Comparison of ENCODE assay signal across 8 cellular contexts in genomic region chr6:32609731-32610640, GRCh38. TPM values are rescaled to one million over a fixed set of nuclear protein-coding genes. Genes with fewer than 3 reads are reported as not detected.
DNase-seq lines count a peak whose midpoint lies in the region; ATAC-seq and TF ChIP-seq lines count a peak whose summit lies in the region.

No MANE protein-coding gene starts in this region.

- no peaks in the 10 kb centered on the region for H3K36me3 Mint-ChIP-seq in activated naive CD8-positive, alpha-beta T cell treated with anti-CD3 and anti-CD28 coated beads, Interleukin-2, amount 50 U/mL, for 24 hours (ENCODE audit: low read depth)

- H3K79me2 ChIP-seq in DND-41 (ENCODE audit: insufficient read depth, low read length) = no peaks in the 10 kb centered on the region

- H2AFZ ChIP-seq in DND-41 (ENCODE audit: low read depth, low read length) = no peak overlapping the region

- H3K9me3 ChIP-seq in DND-41 (ENCODE audit: insufficient read depth, low read length, severe bottlenecking) = no peaks in the 10 kb centered on the region

- intact Hi-C loops in left cardiac atrium (cut with DNase I) = no loop called here

- no peak overlapping the region for H3K4me3 ChIP-seq in DND-41 (ENCODE audit: low read depth in 1 of 2, low read length in 2 of 2)

- H3K9ac ChIP-seq in DND-41 (ENCODE audit: low read depth, low read length) = no peak overlapping the region

- H3K4me1 Mint-ChIP-seq in activated naive CD8-positive, alpha-beta T cell treated with anti-CD3 and anti-CD28 coated beads, Interleukin-2, amount 50 U/mL, for 24 hours = peaks cover 29% of the 10 kb centered on the region

- H3K27me3 Mint-ChIP-seq in activated naive CD8-positive, alpha-beta T cell treated with anti-CD3 and anti-CD28 coated beads, Interleukin-2, amount 50 U/mL, for 24 hours = no peaks in the 10 kb centered on the region

- H4K20me1 ChIP-seq in DND-41 (ENCODE audit: insufficient read depth, low read length) = no peaks in the 10 kb centered on the region

- H3K4me2 ChIP-seq in DND-41 (ENCODE audit: insufficient read depth, low read length) = no peak overlapping the region

- H3K36me3 ChIP-seq in DND-41 (ENCODE audit: insufficient read depth, low read length) = no peaks in the 10 kb centered on the region

- no peak for TF ChIP-seq CTCF in DND-41 (IDR thresholded peaks at IDR 0.05; ENCODE audit: borderline replicate concordance, extremely low read depth, low read length, poor library complexity, severe bottlenecking)

- H3K27me3 ChIP-seq in DND-41 (ENCODE audit: insufficient read depth, low read length, poor library complexity) = peaks cover 2% of the 10 kb centered on the region

- H3K4me1 ChIP-seq in DND-41 (ENCODE audit: insufficient read depth, low read length) = no peaks in the 10 kb centered on the region

- ATAC-seq in DND-41 (ENCODE audit: insufficient read depth, low read depth) (peak; percentile 85), GM19455 (IDR thresholded peaks at IDR 0.05; ENCODE audit: unreplicated experiment) (peak; percentile 96), HG03460 (IDR thresholded peaks at IDR 0.05; ENCODE audit: unreplicated experiment) (peak; percentile 94), left cardiac atrium (peak; percentile 98 to 100)
- ATAC-seq in activated naive CD8-positive, alpha-beta T cell treated with anti-CD3 and anti-CD28 coated beads, Interleukin-2, amount 50 U/mL, for 24 hours = peak; percentile 97

- H3K4me3 Mint-ChIP-seq in activated naive CD8-positive, alpha-beta T cell treated with anti-CD3 and anti-CD28 coated beads, Interleukin-2, amount 50 U/mL, for 24 hours = no peak overlapping the region

- H3K27ac Mint-ChIP-seq in activated naive CD8-positive, alpha-beta T cell treated with anti-CD3 and anti-CD28 coated beads, Interleukin-2, amount 50 U/mL, for 24 hours = no peak overlapping the region

- peak; percentile 24 for DNase-seq in DND-41
- DNase-seq in RPMI7951 (ENCODE audit: low read depth) = peak; percentile 87
- peak; percentile 44 for DNase-seq in activated naive CD8-positive, alpha-beta T cell treated with anti-CD3 and anti-CD28 coated beads, Interleukin-2, amount 50 U/mL, for 24 hours
- DNase-seq in left cardiac atrium = peak; percentile 45
- DNase-seq in putamen (ENCODE audit: low spot score) = peak; percentile 80
- DNase-seq in COR-L47 (lab: John Stamatoyannopoulos, UW) = no peak

- H3K9me3 Mint-ChIP-seq in activated naive CD8-positive, alpha-beta T cell treated with anti-CD3 and anti-CD28 coated beads, Interleukin-2, amount 50 U/mL, for 24 hours = no peaks in the 10 kb centered on the region

- H3K27ac ChIP-seq in DND-41 (ENCODE audit: low read length) = no peak overlapping the region

RNA-seq across cellular contexts. Expression of gene HLA-DRB1, which starts 20.3 kb away (rescaled TPM):
- 4.7 and 5.5 TPM in 2 replicates for total RNA-seq in RPMI7951 (2014; rRNA removed; shearing (Covaris generic))
- total RNA-seq in left cardiac atrium = 10 to 100 TPM; 45.9 to 90.4 TPM

RNA-seq across cellular contexts. Expression of gene HLA-DQA1, which starts 27.2 kb away (rescaled TPM):
- total RNA-seq in RPMI7951 (2014; rRNA removed; shearing (Covaris generic)) = not detected in 2 replicates
- total RNA-seq in left cardiac atrium = 1 to 10 TPM; 7.7 to 8.3 TPM

RNA-seq across cellular contexts. Expression of gene HLA-DQB1, which starts 56.5 kb away (rescaled TPM):
- total RNA-seq in RPMI7951 (2014; rRNA removed; shearing (Covaris generic)) = not detected in 2 replicates
- 10 to 100 TPM in 1 of 2 donors, 1 to 10 TPM in 1; 4.6 to 15.3 TPM for total RNA-seq in left cardiac atrium
